ENCODE assay signal across 1 cellular context in genomic region chr20:16617056-16617455, GRCh38.
TF ChIP-seq lines count a peak whose summit lies in the region.

No MANE protein-coding gene starts in this region.

TF ChIP-seq in GM23338, 12 proteins besides CTCF, POLR2A, EP300 and RAD21 (continued from another document):
- no peak for TF ChIP-seq REST (IDR thresholded peaks at IDR 0.05; ENCODE audit: unreplicated experiment)
- TF ChIP-seq EZH2phosphoT487 (IDR thresholded peaks at IDR 0.05; ENCODE audit: unreplicated experiment), result no peak
- no peak for TF ChIP-seq JUNB (IDR thresholded peaks at IDR 0.05; ENCODE audit: unreplicated experiment)
- no peak for TF ChIP-seq EZH2 (IDR thresholded peaks at IDR 0.05; ENCODE audit: low read depth, unreplicated experiment)
- TF ChIP-seq ZNF114 (CRISPR knock-in tag; IDR thresholded peaks at IDR 0.05), result no peak
- no peak for TF ChIP-seq ZNF331 (CRISPR knock-in tag; IDR thresholded peaks at IDR 0.05; ENCODE audit: low read depth)
- TF ChIP-seq NANOG (IDR thresholded peaks at IDR 0.05; ENCODE audit: borderline replicate concordance), result no peak
- TF ChIP-seq POLR2AphosphoS5 (IDR thresholded peaks at IDR 0.05; ENCODE audit: low read depth), result no peak
- no peak for TF ChIP-seq STAT1 (IDR thresholded peaks at IDR 0.05; ENCODE audit: unreplicated experiment)
- TF ChIP-seq, protein P1, sequence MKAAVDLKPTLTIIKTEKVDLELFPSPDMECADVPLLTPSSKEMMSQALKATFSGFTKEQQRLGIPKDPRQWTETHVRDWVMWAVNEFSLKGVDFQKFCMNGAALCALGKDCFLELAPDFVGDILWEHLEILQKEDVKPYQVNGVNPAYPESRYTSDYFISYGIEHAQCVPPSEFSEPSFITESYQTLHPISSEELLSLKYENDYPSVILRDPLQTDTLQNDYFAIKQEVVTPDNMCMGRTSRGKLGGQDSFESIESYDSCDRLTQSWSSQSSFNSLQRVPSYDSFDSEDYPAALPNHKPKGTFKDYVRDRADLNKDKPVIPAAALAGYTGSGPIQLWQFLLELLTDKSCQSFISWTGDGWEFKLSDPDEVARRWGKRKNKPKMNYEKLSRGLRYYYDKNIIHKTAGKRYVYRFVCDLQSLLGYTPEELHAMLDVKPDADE (IDR thresholded peaks at IDR 0.05), result no peak
